ENCODE assay signal across 20 cellular contexts in genomic region chr2:26542676-26543505, GRCh38.
DNase-seq lines count a peak whose midpoint lies in the region; ATAC-seq and TF ChIP-seq lines count a peak whose summit lies in the region.
"Had no signal": no experiment of that assay in that cellular context is flagged by ENCODE, and none has a peak within 500 bp of the region (broad histone marks: within the 10 kb centered on the region; RNA-seq: fewer than 3 reads in every experiment).

No MANE protein-coding gene starts in this region.

- H3K4me1 Mint-ChIP-seq in neural crest cell = peaks cover 10% of the 10 kb centered on the region

- H3K4me3 ChIP-seq in epithelial cell of esophagus (ENCODE audit: low read length) = no peak overlapping the region
- H3K4me3 ChIP-seq: cardiac muscle cell, dorsolateral prefrontal cortex, HAP-1, lung had no signal

- peak; percentile 32 for DNase-seq in Right ventricle myocardium inferior (ENCODE audit: missing footprints)
- DNase-seq in left cardiac atrium = no peak
- peak; percentile 22 for DNase-seq in epithelial cell of esophagus (ENCODE audit: low read depth)
- no peak for DNase-seq in neural crest cell (ENCODE audit: low read depth, low spot score)
- DNase-seq in foreskin keratinocyte = no peak
- no peak for DNase-seq in NOMO-1 (lab: John Stamatoyannopoulos, UW; ENCODE audit: unreplicated experiment in 2 of 2)
- DNase-seq: activated CD4-positive, alpha-beta T cell treated with anti-CD3 and anti-CD28 coated beads, Interleukin-2, amount 50 U/mL, for 48 hours; activated CD4-positive, CD25-positive, alpha-beta regulatory T cell; activated gamma-delta T cell treated with Interleukin-2 at 50 U/mL for 16 hours; hippocampal formation; NCI-H526; occipital lobe; T-helper 9 cell had no signal

- peak overlapping the region; percentile 32 for H3K27ac Mint-ChIP-seq in neural crest cell (ENCODE audit: unreplicated experiment)
- H3K27ac Mint-ChIP-seq: type B pancreatic cell had no signal

- no peaks in the 10 kb centered on the region for H3K9me3 Mint-ChIP-seq in neural crest cell
- H3K9me3 Mint-ChIP-seq: type B pancreatic cell had no signal

- H3K27ac ChIP-seq in foreskin keratinocyte = no peak overlapping the region
- H3K27ac ChIP-seq: cardiac muscle cell, dorsolateral prefrontal cortex had no signal

- H3K36me3 Mint-ChIP-seq in neural crest cell (ENCODE audit: low read depth) = no peaks in the 10 kb centered on the region
- H3K36me3 Mint-ChIP-seq: type B pancreatic cell had no signal

- intact Hi-C loops in Right ventricle myocardium inferior (cut with DNase I) = no loop called here
- intact Hi-C loops in left cardiac atrium (cut with DNase I) = no loop called here

- no peak for ATAC-seq in Right ventricle myocardium inferior
- no peak for ATAC-seq in left cardiac atrium
- ATAC-seq in foreskin keratinocyte = no peak
- ATAC-seq in HG03039 (IDR thresholded peaks at IDR 0.05; ENCODE audit: unreplicated experiment) = no peak
- ATAC-seq in GM19467 (IDR thresholded peaks at IDR 0.05; ENCODE audit: unreplicated experiment) = no peak

- H3K27me3 Mint-ChIP-seq in neural crest cell (ENCODE audit: low read depth) = no peaks in the 10 kb centered on the region

- H3K27me3 ChIP-seq in foreskin keratinocyte = peaks cover 25% of the 10 kb centered on the region
- H3K27me3 ChIP-seq: cardiac muscle cell, dorsolateral prefrontal cortex had no signal

- TF ChIP-seq CTCF in epithelial cell of esophagus (IDR thresholded peaks at IDR 0.05; ENCODE audit: insufficient read depth, low read depth, low read length, missing control alignments) = no peak
- TF ChIP-seq CTCF in neural crest cell (conservative IDR thresholded peaks at IDR 0.05) = no peak
- no peak for TF ChIP-seq CTCF in foreskin keratinocyte (conservative IDR thresholded peaks at IDR 0.05)

- no peaks in the 10 kb centered on the region for H3K4me1 ChIP-seq in foreskin keratinocyte
- H3K4me1 ChIP-seq: HAP-1 had no signal

- H3K4me3 Mint-ChIP-seq in neural crest cell = no peak overlapping the region
- H3K4me3 Mint-ChIP-seq: type B pancreatic cell had no signal

Comparison
In these comparisons a context has a peak if more than half of its experiments do, and no peak if none do; other contexts are left out.
1. DNase-seq: peak in Right ventricle myocardium inferior (single experiment) and epithelial cell of esophagus (single experiment); none in left cardiac atrium (single experiment), neural crest cell (single experiment), foreskin keratinocyte (0 of 2) and NOMO-1 (0 of 2).